In genomic region chr2:102154364-102154763, GRCh38 we compare ENCODE assay signal across 16 cellular contexts. TPM values are rescaled to one million over a fixed set of nuclear protein-coding genes. Genes with fewer than 3 reads are reported as not detected.
"Had no signal": no experiment of that assay in that cellular context is flagged by ENCODE, and none has a peak within 500 bp of the region (broad histone marks: within the 10 kb centered on the region; RNA-seq: fewer than 3 reads in every experiment).

No MANE protein-coding gene starts in this region.

- H3K27me3 ChIP-seq: dorsolateral prefrontal cortex, sigmoid colon, testis had no signal

- FAIRE-seq: TTC549, urothelium cell line had no signal

- H3K4me3 ChIP-seq: dorsolateral prefrontal cortex, sigmoid colon, testis had no signal

- DNase-seq: activated B cell treated with CpG ODN at 0.5 μM for 24 hours; activated CD4-positive, alpha-beta T cell treated with anti-CD3 and anti-CD28 coated beads, Interleukin-2, amount 10 ng/mL, durations not matched to agents 7 days and 5 days; activated naive CD4-positive, alpha-beta T cell treated with anti-CD3 and anti-CD28 coated beads, Interleukin-2, amount 50 U/mL, for 16 hours; amniotic stem cell; cerebellar nuclear complex; dorsolateral prefrontal cortex; head of caudate nucleus; sigmoid colon; stimulated activated CD4-positive, alpha-beta T cell treated with anti-CD3 and anti-CD28 coated beads, Interleukin-12 subunit alpha, Interleukin-12 subunit beta, amount 100 ng/mL, for 4 hours; stimulated activated naive CD4-positive, alpha-beta T cell; T-helper 2 cell; testis had no signal

- H3K27me3 Mint-ChIP-seq: activated B cell treated with CpG ODN at 0.5 μM for 24 hours; activated CD4-positive, alpha-beta T cell treated with anti-CD3 and anti-CD28 coated beads, Interleukin-2, amount 10 ng/mL, durations not matched to agents 7 days and 5 days; brain had no signal

- H3K4me1 Mint-ChIP-seq: activated B cell treated with CpG ODN at 0.5 μM for 24 hours; activated CD4-positive, alpha-beta T cell treated with anti-CD3 and anti-CD28 coated beads, Interleukin-2, amount 10 ng/mL, durations not matched to agents 7 days and 5 days; brain had no signal

- H3K9me3 ChIP-seq: sigmoid colon, testis had no signal

- ATAC-seq: esophagus mucosa had no signal

- H3K27ac Mint-ChIP-seq: activated B cell treated with CpG ODN at 0.5 μM for 24 hours; activated CD4-positive, alpha-beta T cell treated with anti-CD3 and anti-CD28 coated beads, Interleukin-2, amount 10 ng/mL, durations not matched to agents 7 days and 5 days; brain had no signal

- H3K4me1 ChIP-seq: testis had no signal

- H3K27ac ChIP-seq: dorsolateral prefrontal cortex, testis had no signal

- H3K9me3 Mint-ChIP-seq: activated B cell treated with CpG ODN at 0.5 μM for 24 hours had no signal

- H3K4me3 Mint-ChIP-seq: activated B cell treated with CpG ODN at 0.5 μM for 24 hours; activated CD4-positive, alpha-beta T cell treated with anti-CD3 and anti-CD28 coated beads, Interleukin-2, amount 10 ng/mL, durations not matched to agents 7 days and 5 days; brain had no signal

- H3K36me3 Mint-ChIP-seq: brain had no signal

RNA-seq across cellular contexts. Expression of gene IL1R1, which starts 11.8 kb away (rescaled TPM):
- total RNA-seq: activated B cell treated with CpG ODN at 0.5 μM for 24 hours had no signal

RNA-seq across cellular contexts. Expression of gene IL1RL2, which starts 32.5 kb away (rescaled TPM):
- total RNA-seq: activated B cell treated with CpG ODN at 0.5 μM for 24 hours; activated CD4-positive, alpha-beta T cell treated with anti-CD3 and anti-CD28 coated beads, Interleukin-2, amount 10 ng/mL, durations not matched to agents 7 days and 5 days had no signal
